ENCODE assay signal across 16 cellular contexts in the genomic region with DNA sequence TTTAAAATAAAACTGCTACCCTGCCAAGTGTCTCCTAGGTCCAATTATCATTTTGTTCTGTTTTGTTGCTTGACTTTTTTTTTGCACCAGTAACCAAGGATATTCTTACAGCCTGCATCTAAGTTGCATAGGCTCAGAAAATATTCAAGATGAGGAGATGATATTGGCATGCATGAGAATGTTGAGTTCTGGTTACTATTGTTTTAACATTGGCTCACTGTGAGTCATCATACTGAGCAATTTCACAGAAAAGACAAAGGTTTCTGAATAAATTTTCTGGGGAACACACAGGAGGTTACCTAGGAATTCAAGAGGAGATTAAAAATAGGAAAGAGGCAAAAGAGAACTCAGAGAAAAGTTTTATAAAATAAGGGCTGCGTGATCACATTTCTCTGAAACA.
DNase-seq lines count a peak whose midpoint lies in the region; TF ChIP-seq lines count a peak whose summit lies in the region.
"Had no signal": no experiment of that assay in that cellular context is flagged by ENCODE, and none has a peak within 500 bp of the region (broad histone marks: within the 10 kb centered on the region; RNA-seq: fewer than 3 reads in every experiment).

No MANE protein-coding gene starts in this region.

- WGBS in GM23248 (ENCODE audit: low coverage in 1 of 2, low lambda C conversion rate in 2 of 2, missing lambda C conversion rate in 2 of 2), 2 experiments: 60 to 75% methylated on average over 1 of the region's 1 CpG
- 85 to 94% methylated on average over 1 of the region's 1 CpG for WGBS in esophagus squamous epithelium, 2 donors

- no peaks in the 10 kb centered on the region for H3K79me2 ChIP-seq in GM23248 (ENCODE audit: insufficient read depth)

- intact Hi-C loops in esophagus squamous epithelium (cut with DNase I): no loop called here

- DNase-seq in GM23248 (peak; percentile 76), brain microvascular endothelial cell (peak; percentile 81), fibroblast of villous mesenchyme (ENCODE audit: low read depth) (peak; percentile 1), skeletal muscle cell (ENCODE audit: low read depth) (peak; percentile 79), T-helper 1 cell (no peak), esophagus squamous epithelium (lab: John Stamatoyannopoulos, UW) (no peak)
- no peak for DNase-seq in stimulated activated CD8-positive, alpha-beta memory T cell treated with anti-CD3 and anti-CD28 coated beads, Interleukin-4, amount 100 ng/mL, for 48 hours
- no peak for DNase-seq in activated effector memory CD4-positive, alpha-beta T cell treated with Interleukin-2 at 50 U/mL for 16 hours
- DNase-seq: activated CD4-positive, alpha-beta T cell treated with anti-CD3 and anti-CD28 coated beads for 4 hours; activated naive CD4-positive, alpha-beta T cell treated with anti-CD3 and anti-CD28 coated beads, Interleukin-2, amount 50 U/mL, for 16 hours; BE2C; left colon; NCI-H1436 treated with DMSO at 0.1 percent for 48 hours; NCI-H226; posterior cingulate gyrus; T-helper 9 cell had no signal

- H3K9me3 ChIP-seq in GM23248 (ENCODE audit: low read depth): no peaks in the 10 kb centered on the region
- H3K9me3 ChIP-seq in esophagus squamous epithelium: no peaks in the 10 kb centered on the region
- H3K9me3 ChIP-seq: BE2C had no signal

- H3K36me3 ChIP-seq in GM23248 (ENCODE audit: low read depth) (no peaks in the 10 kb centered on the region), brain microvascular endothelial cell (replicated peaks) (no peaks in the 10 kb centered on the region), esophagus squamous epithelium (no peaks in the 10 kb centered on the region)
- H3K36me3 ChIP-seq: BE2C had no signal

- H3K27me3 ChIP-seq in GM23248 (replicated peaks; ENCODE audit: insufficient read depth) (no peaks in the 10 kb centered on the region), brain microvascular endothelial cell (replicated peaks) (no peaks in the 10 kb centered on the region), esophagus squamous epithelium (no peaks in the 10 kb centered on the region)
- H3K27me3 ChIP-seq: BE2C had no signal

- no peaks in the 10 kb centered on the region for H4K20me1 ChIP-seq in GM23248 (ENCODE audit: insufficient read depth)

- H3K9me2 ChIP-seq in GM23248 (ENCODE audit: insufficient read depth): no peaks in the 10 kb centered on the region

- TF ChIP-seq POLR2A in esophagus squamous epithelium (IDR thresholded peaks at IDR 0.05): no peak

- peak overlapping the region; percentile 22 for H3K4me2 ChIP-seq in GM23248 (ENCODE audit: unreplicated experiment)

- no peak for TF ChIP-seq CTCF in brain microvascular endothelial cell (IDR thresholded peaks at IDR 0.05; ENCODE audit: low read depth, low read length, missing control alignments)
- TF ChIP-seq CTCF in fibroblast of villous mesenchyme (IDR thresholded peaks at IDR 0.05; ENCODE audit: insufficient read depth, low read depth, low read length): no peak
- TF ChIP-seq CTCF in esophagus squamous epithelium (IDR thresholded peaks at IDR 0.05): no peak

- peaks cover 9% of the 10 kb centered on the region; the same call in 1 of the 2 replicates for H3F3A ChIP-seq in GM23248 (ENCODE audit: insufficient read depth)

- H3K9ac ChIP-seq in GM23248: 0 out of 2 replicates have a peak overlapping the region, but pooled peaks have one; percentile 21

- H3K4me3 ChIP-seq in GM23248: no peak overlapping the region
- no peak overlapping the region for H3K4me3 ChIP-seq in brain microvascular endothelial cell (ENCODE audit: low read depth, low read length)
- H3K4me3 ChIP-seq in fibroblast of villous mesenchyme (ENCODE audit: low read depth, low read length): no peak overlapping the region
- H3K4me3 ChIP-seq in skeletal muscle cell (ENCODE audit: low read depth, low read length): no peak overlapping the region
- no peak overlapping the region for H3K4me3 ChIP-seq in esophagus squamous epithelium

- peak overlapping the region; percentile 76 for H3K27ac ChIP-seq in GM23248
- H3K27ac ChIP-seq in brain microvascular endothelial cell: peak overlapping the region; percentile 98
- H3K27ac ChIP-seq in esophagus squamous epithelium: no peak overlapping the region

- H2AFZ ChIP-seq in GM23248: no peak overlapping the region

- H3K4me1 ChIP-seq in GM23248 (ENCODE audit: insufficient read depth) (peaks cover 8% of the 10 kb centered on the region; the same call in 1 of the 2 replicates), esophagus squamous epithelium (no peaks in the 10 kb centered on the region)
- H3K4me1 ChIP-seq: BE2C had no signal

- in situ Hi-C loops in GM23248 (cut with MboI): no loop called here
- in situ Hi-C loops in brain microvascular endothelial cell (cut with HindIII; ENCODE audit: low pct_ligation_motif_present, low sequenced_read_pairs): no loop called here

Comparison
In these comparisons a context has a peak if more than half of its experiments do, and no peak if none do; other contexts are left out.
1. DNase-seq: peak in GM23248 (single experiment), brain microvascular endothelial cell (single experiment), fibroblast of villous mesenchyme (single experiment) and skeletal muscle cell (single experiment); none in T-helper 1 cell (0 of 5), esophagus squamous epithelium (single experiment), stimulated activated CD8-positive, alpha-beta memory T cell treated with anti-CD3 and anti-CD28 coated beads, Interleukin-4, amount 100 ng/mL, for 48 hours (single experiment) and activated effector memory CD4-positive, alpha-beta T cell treated with Interleukin-2 at 50 U/mL for 16 hours (single experiment).
2. H3K27ac ChIP-seq: peak in GM23248 (single experiment) and brain microvascular endothelial cell (single experiment); none in esophagus squamous epithelium (0 of 4).